Comparison of ENCODE assay signal across 8 cellular contexts in genomic region chr10:51699145-51699474, GRCh38. TPM values are rescaled to one million over a fixed set of nuclear protein-coding genes. Genes with fewer than 3 reads are reported as not detected.
DNase-seq lines count a peak whose midpoint lies in the region; ATAC-seq and TF ChIP-seq lines count a peak whose summit lies in the region.

No MANE protein-coding gene starts in this region.

- CTCF ChIA-PET in activated CD8-positive, alpha-beta memory T cell treated with anti-CD3 and anti-CD28 coated beads, Interleukin-2, amount 10 ng/mL, durations not matched to agents 7 days and 5 days (lab: Charles Lee), result interaction anchor here (1.3 kb wide), 1 partner anchor 15 kb away, joined by 4 read pairs; no protein-coding TSS in a partner anchor
- CTCF ChIA-PET in WTC11 (lab: Charles Lee), result no interaction called here

- 0 to 1% (median 0%) methylated on average over 13 to 14 of the region's 14 CpGs for WGBS in heart left ventricle, 4 donors
- WGBS in sigmoid colon, 2 donors, result 0 to 1% methylated on average over 14 of the region's 14 CpGs

- no peak for TF ChIP-seq EP300 in sigmoid colon (IDR thresholded peaks at IDR 0.05)

- H3K27me3 ChIP-seq in heart left ventricle (no peaks in the 10 kb centered on the region), sigmoid colon (no peaks in the 10 kb centered on the region)

- peak overlapping the region; percentile 99 for H3K27ac Mint-ChIP-seq in activated CD8-positive, alpha-beta memory T cell treated with anti-CD3 and anti-CD28 coated beads, Interleukin-2, amount 10 ng/mL, durations not matched to agents 7 days and 5 days
- peak overlapping the region; percentile 100 for H3K27ac Mint-ChIP-seq in WTC11

- H3K27ac ChIP-seq in heart left ventricle (peak overlapping the region; percentile 88 to 98 (median 94)), sigmoid colon (peak overlapping the region; percentile 88 to 94 (median 91))

- peaks cover 44% of the 10 kb centered on the region for H3K36me3 Mint-ChIP-seq in activated CD8-positive, alpha-beta memory T cell treated with anti-CD3 and anti-CD28 coated beads, Interleukin-2, amount 10 ng/mL, durations not matched to agents 7 days and 5 days
- peaks cover 7% of the 10 kb centered on the region for H3K36me3 Mint-ChIP-seq in WTC11

- H3K27me3 Mint-ChIP-seq in activated CD8-positive, alpha-beta memory T cell treated with anti-CD3 and anti-CD28 coated beads, Interleukin-2, amount 10 ng/mL, durations not matched to agents 7 days and 5 days, result no peaks in the 10 kb centered on the region
- no peaks in the 10 kb centered on the region for H3K27me3 Mint-ChIP-seq in WTC11 (ENCODE audit: low read depth)

- H3K4me1 Mint-ChIP-seq in activated CD8-positive, alpha-beta memory T cell treated with anti-CD3 and anti-CD28 coated beads, Interleukin-2, amount 10 ng/mL, durations not matched to agents 7 days and 5 days, result peaks cover 41% of the 10 kb centered on the region
- H3K4me1 Mint-ChIP-seq in WTC11, result peaks cover 31% of the 10 kb centered on the region

- TF ChIP-seq CTCF in WTC11 (IDR thresholded peaks at IDR 0.05), result no peak
- no peak for TF ChIP-seq CTCF in heart left ventricle (IDR thresholded peaks at IDR 0.05)
- no peak for TF ChIP-seq CTCF in sigmoid colon (IDR thresholded peaks at IDR 0.05)

- H3K9me3 Mint-ChIP-seq in activated CD8-positive, alpha-beta memory T cell treated with anti-CD3 and anti-CD28 coated beads, Interleukin-2, amount 10 ng/mL, durations not matched to agents 7 days and 5 days (ENCODE audit: low read depth), result no peaks in the 10 kb centered on the region
- no peaks in the 10 kb centered on the region for H3K9me3 Mint-ChIP-seq in WTC11

- H3K4me3 ChIP-seq in heart left ventricle (peak overlapping the region; percentile 58 to 93 (median 74)), sigmoid colon (peak overlapping the region; percentile 66 to 80 (median 76))

- POLR2A ChIA-PET in WTC11 (lab: Charles Lee), result no interaction called here

- peak overlapping the region; percentile 96 for H3K4me3 Mint-ChIP-seq in activated CD8-positive, alpha-beta memory T cell treated with anti-CD3 and anti-CD28 coated beads, Interleukin-2, amount 10 ng/mL, durations not matched to agents 7 days and 5 days
- H3K4me3 Mint-ChIP-seq in WTC11, result peak overlapping the region; percentile 99

- H3K4me1 ChIP-seq in heart left ventricle (peaks cover 7 to 56% (median 44%) of the 10 kb centered on the region in 12 donors), sigmoid colon (peaks cover 0 to 57% (median 42%) of the 10 kb centered on the region in 4 donors)

- DNase-seq in activated CD8-positive, alpha-beta memory T cell treated with anti-CD3 and anti-CD28 coated beads, Interleukin-2, amount 10 ng/mL, durations not matched to agents 7 days and 5 days, result no peak
- DNase-seq in activated CD8-positive, alpha-beta memory T cell treated with anti-CD3 and anti-CD28 coated beads for 24 hours, result no peak
- DNase-seq in WTC11 (ENCODE audit: low spot score) (no peak), heart left ventricle (peak in 1 of 5 donors; percentile 24), sigmoid colon (no peak), NCI-H1930 (lab: John Stamatoyannopoulos, UW) (no peak), NCI-H187 (lab: John Stamatoyannopoulos, UW) (no peak)

- no peak for TF ChIP-seq POLR2A in heart left ventricle (IDR thresholded peaks at IDR 0.05)
- no peak for TF ChIP-seq POLR2A in sigmoid colon (IDR thresholded peaks at IDR 0.05)

- H3K9me3 ChIP-seq in heart left ventricle (no peaks in the 10 kb centered on the region), sigmoid colon (no peaks in the 10 kb centered on the region)

- H3K36me3 ChIP-seq in heart left ventricle (peaks cover 0 to 22% (median 10%) of the 10 kb centered on the region in 9 donors), sigmoid colon (peaks cover 0 to 7% (median 3%) of the 10 kb centered on the region in 4 donors)

- peak; percentile 48 for ATAC-seq in activated CD8-positive, alpha-beta memory T cell treated with anti-CD3 and anti-CD28 coated beads, Interleukin-2, amount 10 ng/mL, durations not matched to agents 7 days and 5 days
- ATAC-seq in HG03095 (IDR thresholded peaks at IDR 0.05; ENCODE audit: unreplicated experiment), result peak; percentile 26
- peak; percentile 34 for ATAC-seq in WTC11
- ATAC-seq in heart left ventricle, result peak; percentile 43 to 50 (median 44)

- intact Hi-C loops in heart left ventricle (cut with DNase I) (no loop called here), sigmoid colon (cut with DNase I) (loop anchor here (5.0 kb wide), 1 partner anchor 263 kb away; no protein-coding TSS in a partner anchor)

TF ChIP-seq in WTC11, 78 proteins besides CTCF, POLR2A, EP300 and RAD21:
- TF ChIP-seq ARID4B (CRISPR knock-in tag; IDR thresholded peaks at IDR 0.05; ENCODE audit: borderline replicate concordance) (0 out of 2 replicates have a peak, but pooled peaks have one; percentile 15), GRHL2 (CRISPR knock-in tag; IDR thresholded peaks at IDR 0.05; ENCODE audit: insufficient replicate concordance, severe bottlenecking) (no peak), FOXJ3 (CRISPR knock-in tag; IDR thresholded peaks at IDR 0.05; ENCODE audit: borderline replicate concordance) (no peak)

RNA-seq across cellular contexts. Expression of gene CSTF2T, which starts 0.3 kb away (rescaled TPM):
- total RNA-seq in activated CD8-positive, alpha-beta memory T cell treated with anti-CD3 and anti-CD28 coated beads, Interleukin-2, amount 10 ng/mL, durations not matched to agents 7 days and 5 days, result 10 to 100 TPM; 36.9 to 39.3 TPM
- total RNA-seq in WTC11 (2021) (26.0 to 27.5 TPM (median 26.6 TPM) in 3 replicates), heart left ventricle (10 to 100 TPM; 18.5 to 27.4 (median 22.7) TPM), sigmoid colon (10 to 100 TPM; 10.8 to 21.2 (median 18.5) TPM)
- polyA plus RNA-seq in heart left ventricle (10 to 100 TPM; 10.6 to 14.2 TPM), sigmoid colon (10 to 100 TPM in 1 of 3 donors, 1 to 10 TPM in 2; 5.4 to 16.6 (median 6.2) TPM)
